Comparison of ENCODE assay signal across 8 cellular contexts in the genomic region with DNA sequence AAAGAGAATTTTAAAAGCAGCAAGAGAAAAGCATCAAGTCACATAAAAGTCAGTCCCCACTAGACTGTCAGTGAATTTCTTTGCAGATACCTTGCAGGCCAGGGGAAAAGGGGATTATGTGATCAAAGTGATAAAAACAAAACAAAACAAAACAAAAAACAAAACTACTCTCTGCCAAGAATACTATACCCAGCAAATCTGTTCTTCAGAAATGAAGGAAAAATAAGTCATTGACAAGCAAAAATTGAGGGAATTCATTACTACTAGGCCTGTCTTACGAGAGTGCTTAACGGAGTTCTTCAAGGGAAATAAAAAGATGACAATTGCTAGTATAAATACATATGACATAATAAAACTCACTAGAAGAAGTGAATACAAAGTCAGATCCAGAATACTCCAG.
"Had no signal": no experiment of that assay in that cellular context is flagged by ENCODE, and none has a peak within 500 bp of the region (broad histone marks: within the 10 kb centered on the region; RNA-seq: fewer than 3 reads in every experiment).

No MANE protein-coding gene starts in this region.

- FAIRE-seq: G401.6, GM12878, GM12891, GM12892, GM18507, GM19239 had no signal

- DNase-seq: GDM1, GF-D8 had no signal

- H3K4me3 ChIP-seq: GM12878 had no signal
